Comparison of ENCODE assay signal across 13 cellular contexts in genomic region chr10:89476150-89476549, GRCh38. TPM values are rescaled to one million over a fixed set of nuclear protein-coding genes. Genes with fewer than 3 reads are reported as not detected.
DNase-seq lines count a peak whose midpoint lies in the region; ATAC-seq and TF ChIP-seq lines count a peak whose summit lies in the region.
"Had no signal": no experiment of that assay in that cellular context is flagged by ENCODE, and none has a peak within 500 bp of the region (broad histone marks: within the 10 kb centered on the region; RNA-seq: fewer than 3 reads in every experiment).

No MANE protein-coding gene starts in this region.

- no peak overlapping the region for H2BK5ac ChIP-seq in neuronal stem cell (ENCODE audit: low read length)

- H3K4me1 ChIP-seq in fibroblast of lung (ENCODE audit: control insufficient read depth, extremely low read depth, insufficient read depth, low read length) (peaks cover 12% of the 10 kb centered on the region), neuronal stem cell (ENCODE audit: control insufficient read depth in 2 of 2, insufficient read depth in 1 of 2, low read depth in 1 of 2, low read length in 2 of 2) (peaks cover 0 to 3% of the 10 kb centered on the region in 2 donors)

- no peaks in the 10 kb centered on the region for H3K36me3 ChIP-seq in fibroblast of lung (ENCODE audit: control insufficient read depth, insufficient read depth, low read length)
- no peaks in the 10 kb centered on the region for H3K36me3 ChIP-seq in neuronal stem cell (replicated peaks in 1 of 2; ENCODE audit: control insufficient read depth in 2 of 2, insufficient read depth in 2 of 2, low read length in 2 of 2)

- no peak for ATAC-seq in HG02759 (IDR thresholded peaks at IDR 0.05; ENCODE audit: unreplicated experiment)
- ATAC-seq: PC-3 had no signal

- H3K9ac ChIP-seq in fibroblast of lung (ENCODE audit: insufficient read depth, low read length) (no peak overlapping the region), neuronal stem cell (ENCODE audit: low read depth, low read length, poor library complexity) (no peak overlapping the region)

- H3K79me2 ChIP-seq in fibroblast of lung (ENCODE audit: control insufficient read depth, insufficient read depth, low read length) = no peaks in the 10 kb centered on the region

- H3K27me3 ChIP-seq in fibroblast of lung (ENCODE audit: control insufficient read depth, insufficient read depth, low read length) (no peaks in the 10 kb centered on the region), neuronal stem cell (ENCODE audit: control insufficient read depth in 3 of 3, insufficient read depth in 3 of 3, low read depth in 1 of 3, low read length in 3 of 3) (peaks cover 0 to 14% (median 0%) of the 10 kb centered on the region in 3 experiments)

- no peaks in the 10 kb centered on the region for H3K79me1 ChIP-seq in neuronal stem cell (ENCODE audit: low read depth, low read length)

- TF ChIP-seq CTCF in fibroblast of lung (conservative IDR thresholded peaks at IDR 0.05 in 1 of 2, IDR thresholded peaks at IDR 0.05 in 1 of 2; ENCODE audit: low read depth in 1 of 2, low read length in 2 of 2) (no peak), nephron (IDR thresholded peaks at IDR 0.05; ENCODE audit: unreplicated experiment in 3 of 3) (no peak), type B pancreatic cell (conservative IDR thresholded peaks at IDR 0.05) (no peak)

- peak; percentile 39 for DNase-seq in amniotic epithelial cell (ENCODE audit: low read depth)
- DNase-seq in fibroblast of lung (ENCODE audit: low read depth in 2 of 2) = peak in 1 of 2 donors; percentile 32
- no peak for DNase-seq in type B pancreatic cell (ENCODE audit: extremely low spot score, unreplicated experiment)
- DNase-seq in neuronal stem cell (ENCODE audit: low spot score) = no peak
- no peak for DNase-seq in DMS53 (lab: John Stamatoyannopoulos, UW)
- DNase-seq: activated T-cell treated with anti-CD3 and anti-CD28 coated beads, Interleukin-2, amount 50 U/mL, for 1 hour; amniotic stem cell; H9; PC-3; posterior cingulate gyrus had no signal

- H3K9me3 ChIP-seq in fibroblast of lung (ENCODE audit: control insufficient read depth, insufficient read depth, low read depth, low read length) (no peaks in the 10 kb centered on the region), neuronal stem cell (replicated peaks in 1 of 2; ENCODE audit: control insufficient read depth in 2 of 2, insufficient read depth in 1 of 2, low read depth in 1 of 2, low read length in 2 of 2) (no peaks in the 10 kb centered on the region)

- no peaks in the 10 kb centered on the region for H4K20me1 ChIP-seq in fibroblast of lung (ENCODE audit: control insufficient read depth, extremely low read depth, insufficient read depth, low read length)

- H3K4me2 ChIP-seq in fibroblast of lung (ENCODE audit: extremely low read depth, insufficient read depth, low read length) (no peak overlapping the region), neuronal stem cell (ENCODE audit: insufficient read depth, low read length, poor library complexity, severe bottlenecking) (no peak overlapping the region)

- H3K27ac ChIP-seq in fibroblast of lung (ENCODE audit: insufficient read depth, low read length) (no peak overlapping the region), neuronal stem cell (replicated peaks; ENCODE audit: low read length) (no peak overlapping the region)

- H3K4ac ChIP-seq in neuronal stem cell (ENCODE audit: low read length) = no peak overlapping the region

- H4K91ac ChIP-seq in neuronal stem cell (ENCODE audit: low read depth, low read length, poor library complexity) = no peak overlapping the region

- H3K23ac ChIP-seq in neuronal stem cell (ENCODE audit: low read depth, low read length, poor library complexity) = no peak overlapping the region

- H3K14ac ChIP-seq in neuronal stem cell (ENCODE audit: low read length) = no peak overlapping the region

- H3K36me3 Mint-ChIP-seq in nephron (ENCODE audit: low read depth) = no peaks in the 10 kb centered on the region
- H3K36me3 Mint-ChIP-seq in type B pancreatic cell = no peaks in the 10 kb centered on the region

- H3K27me3 Mint-ChIP-seq in nephron (ENCODE audit: low read depth) = no peaks in the 10 kb centered on the region
- no peaks in the 10 kb centered on the region for H3K27me3 Mint-ChIP-seq in type B pancreatic cell

- H3K4me3 ChIP-seq in fibroblast of lung (replicated peaks in 1 of 4; ENCODE audit: control extremely low read depth in 1 of 4, insufficient read depth in 1 of 4, low read depth in 3 of 4, low read length in 4 of 4) (no peak overlapping the region), neuronal stem cell (ENCODE audit: low read length in 2 of 2) (no peak overlapping the region)

- H3K4me3 Mint-ChIP-seq in nephron (no peak overlapping the region), type B pancreatic cell (no peak overlapping the region)
- H3K4me3 Mint-ChIP-seq: H9 had no signal

- no peak overlapping the region for H2BK15ac ChIP-seq in neuronal stem cell (ENCODE audit: low read length)

- no peak overlapping the region for H4K8ac ChIP-seq in neuronal stem cell (ENCODE audit: low read depth, low read length)

- no peak overlapping the region for H2BK120ac ChIP-seq in neuronal stem cell (ENCODE audit: low read depth, low read length)

- H3K27ac Mint-ChIP-seq in nephron = peak overlapping the region; percentile 34 to 93 (median 86)
- peak overlapping the region; percentile 71 for H3K27ac Mint-ChIP-seq in type B pancreatic cell
- H3K27ac Mint-ChIP-seq: H9 had no signal

- H2BK12ac ChIP-seq in neuronal stem cell (ENCODE audit: low read length) = no peak overlapping the region

- no peak overlapping the region for H2AK5ac ChIP-seq in neuronal stem cell (ENCODE audit: low read depth, low read length)

- H2AFZ ChIP-seq in fibroblast of lung (ENCODE audit: low read length) = peak overlapping the region; percentile 19
- H2AFZ ChIP-seq in neuronal stem cell (ENCODE audit: low read length) = no peak overlapping the region

- H3K9me3 Mint-ChIP-seq in nephron (no peaks in the 10 kb centered on the region), type B pancreatic cell (no peaks in the 10 kb centered on the region)
- H3K9me3 Mint-ChIP-seq: H9 had no signal

- no peak overlapping the region for H3K18ac ChIP-seq in neuronal stem cell (ENCODE audit: low read length)

- WGBS in neuronal stem cell (ENCODE audit: extremely low coverage in 2 of 2, insufficient read length in 2 of 2, insufficient replicate concordance in 1 of 2), 2 donors = no CpG with 5 or more reads among the region's 6 CpGs

- H3K4me1 Mint-ChIP-seq in nephron = peaks cover 22% of the 10 kb centered on the region
- peaks cover 33% of the 10 kb centered on the region for H3K4me1 Mint-ChIP-seq in type B pancreatic cell (ENCODE audit: unreplicated experiment)

RNA-seq across cellular contexts. Expression of gene SLC16A12, which starts 59.2 kb away (rescaled TPM):
- under 0.01 TPM in 2 replicates for total RNA-seq in fibroblast of lung
- polyA plus RNA-seq in fibroblast of lung = 0.26 and 0.46 TPM in 2 replicates
- polyA plus RNA-seq in fibroblast of lung (2012) = 0.07 and 0.30 TPM in 2 replicates
- 0.56 TPM in 1 of 2 replicates, not detected in the other for polyA minus RNA-seq in fibroblast of lung (ENCODE audit: low replicate concordance)
- 3.7 and 7.8 TPM in 2 replicates for total RNA-seq in type B pancreatic cell (ENCODE audit: low replicate concordance)
- 0.04 TPM for polyA plus RNA-seq in neuronal stem cell (2013, experiment 1 of 2)
- 0.06 TPM for polyA plus RNA-seq in neuronal stem cell (2013, experiment 2 of 2)
- total RNA-seq: PC-3; T-helper 1 cell treated with Interleukin-12 subunit alpha and Interleukin-12 subunit beta and Interleukin-4 antibody, amounts not matched to agents 30 ng/mL and 1 ng/mL, for 36 hours had no signal
